ENCODE assay signal across 8 cellular contexts in the genomic region with DNA sequence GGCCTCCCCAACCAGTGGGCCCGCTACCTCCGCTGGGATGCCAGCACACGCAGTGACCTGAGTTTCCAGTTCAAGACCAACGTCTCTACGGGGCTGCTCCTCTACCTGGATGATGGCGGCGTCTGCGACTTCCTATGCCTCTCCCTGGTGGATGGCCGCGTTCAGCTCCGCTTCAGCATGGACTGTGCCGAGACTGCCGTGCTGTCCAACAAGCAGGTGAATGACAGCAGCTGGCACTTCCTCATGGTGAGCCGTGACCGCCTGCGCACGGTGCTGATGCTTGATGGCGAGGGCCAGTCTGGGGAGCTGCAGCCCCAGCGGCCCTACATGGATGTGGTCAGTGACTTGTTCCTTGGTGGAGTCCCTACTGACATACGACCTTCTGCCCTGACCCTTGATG.
"Had no signal": no experiment of that assay in that cellular context is flagged by ENCODE, and none has a peak within 500 bp of the region (broad histone marks: within the 10 kb centered on the region; RNA-seq: fewer than 3 reads in every experiment).

No MANE protein-coding gene starts in this region.

- H3K4me3 ChIP-seq: GM12878 had no signal

- DNase-seq: GDM1, GF-D8 had no signal

- FAIRE-seq: G401.6, GM12878, GM12891, GM12892, GM18507, GM19239 had no signal

- ATAC-seq: GM12878 had no signal
